Comparison of ENCODE assay signal across 7 cellular contexts in genomic region chr12:114701553-114701952, GRCh38. TPM values are rescaled to one million over a fixed set of nuclear protein-coding genes. Genes with fewer than 3 reads are reported as not detected.
"Had no signal": no experiment of that assay in that cellular context is flagged by ENCODE, and none has a peak within 500 bp of the region (broad histone marks: within the 10 kb centered on the region; RNA-seq: fewer than 3 reads in every experiment).

No MANE protein-coding gene starts in this region.

- ATAC-seq: HepG2 had no signal

- DNase-seq: GOT3, H7, HCEC 1CT, KBM-7 had no signal

- H3K27ac ChIP-seq: HL-60 had no signal

- H3K27ac Mint-ChIP-seq: IgD-negative memory B cell had no signal

- H3K4me3 Mint-ChIP-seq: IgD-negative memory B cell had no signal

RNA-seq across cellular contexts. Expression of gene TBX3, which starts 17.6 kb away (rescaled TPM):
- polyA plus RNA-seq: IgD-negative memory B cell had no signal
